Comparison of ENCODE assay signal across 19 cellular contexts in the genomic region with DNA sequence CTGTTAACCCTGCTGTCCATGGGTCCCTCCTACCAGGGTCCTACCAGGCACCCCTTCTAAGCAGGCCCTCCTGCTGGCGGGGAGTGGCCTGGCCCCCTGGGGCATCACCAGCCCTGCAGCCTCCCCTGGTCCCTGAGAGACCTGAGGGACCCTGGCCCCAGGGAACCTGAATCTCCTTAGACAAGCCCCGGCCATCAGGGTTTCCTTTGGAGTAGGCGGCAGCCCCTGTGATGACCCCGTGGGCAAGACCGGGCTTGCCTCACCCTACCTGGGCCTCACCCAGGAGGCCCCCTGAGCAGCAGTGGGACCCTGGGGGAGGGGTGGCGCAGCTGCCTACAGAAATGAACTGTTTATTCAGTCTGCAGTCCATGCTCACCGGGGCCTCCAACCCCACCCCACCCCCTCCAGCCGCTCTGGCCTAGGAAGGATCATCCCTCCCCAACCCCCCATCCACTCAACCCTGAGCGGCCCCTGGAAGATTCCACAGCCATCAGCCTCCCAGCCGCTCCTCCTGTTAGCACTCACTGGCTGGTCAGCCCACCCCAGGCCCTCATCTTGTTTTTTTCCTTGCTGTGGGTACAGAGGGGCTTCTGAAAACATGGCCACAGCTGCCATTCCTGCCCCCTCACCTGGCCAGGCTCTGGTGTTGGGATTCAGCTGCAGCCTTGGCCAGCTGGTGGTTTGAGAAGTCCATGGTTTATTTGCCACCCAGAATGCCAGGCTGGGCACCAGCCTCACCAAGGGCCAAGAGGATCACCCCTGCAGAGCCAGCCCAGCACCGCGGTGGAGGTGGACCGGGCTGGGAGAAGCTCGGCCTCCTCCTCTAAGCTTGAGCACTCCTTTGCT.
"Had no signal": no experiment of that assay in that cellular context is flagged by ENCODE, and none has a peak within 500 bp of the region (broad histone marks: within the 10 kb centered on the region; RNA-seq: fewer than 3 reads in every experiment).

No MANE protein-coding gene starts in this region.

- H3K4me1 Mint-ChIP-seq: activated naive CD8-positive, alpha-beta T cell treated with anti-CD3 and anti-CD28 coated beads for 36 hours; naive thymus-derived CD4-positive, alpha-beta T cell; WTC11 had no signal

- H3K27ac Mint-ChIP-seq: activated naive CD8-positive, alpha-beta T cell treated with anti-CD3 and anti-CD28 coated beads for 36 hours; WTC11 had no signal

- DNase-seq: activated CD8-positive, alpha-beta memory T cell treated with anti-CD3 and anti-CD28 coated beads for 24 hours; activated CD8-positive, alpha-beta memory T cell treated with anti-CD3 and anti-CD28 coated beads, Interleukin-2, amount 50 U/mL, for 4 hours; activated naive CD4-positive, alpha-beta T cell treated with Interleukin-2 at 50 U/mL for 16 hours; activated naive CD8-positive, alpha-beta T cell treated with anti-CD3 and anti-CD28 coated beads for 36 hours; activated T-cell treated with anti-CD3 and anti-CD28 coated beads, Interleukin-2, amount 50 U/mL, for 4 hours; central memory CD4-positive, alpha-beta T cell; effector memory CD4-positive, alpha-beta T cell; foreskin melanocyte; hippocampal formation; naive thymus-derived CD4-positive, alpha-beta T cell; sigmoid colon; stimulated activated CD4-positive, alpha-beta T cell treated with anti-CD3 and anti-CD28 coated beads, Interleukin-15, amount 100 ng/mL, for 24 hours; testis; trophoblast cell; uterus had no signal

- H3K27me3 Mint-ChIP-seq: memory B cell; stimulated activated memory B cell treated with anti-CD40 and anti-IgM and Interleukin-4, amounts not matched to agents 10 μg/mL and 1 μg/mL and 100 μg/mL, for 72 hours had no signal

- H3K4me3 Mint-ChIP-seq: activated naive CD8-positive, alpha-beta T cell treated with anti-CD3 and anti-CD28 coated beads for 36 hours; activated T-cell treated with anti-CD3 and anti-CD28 coated beads, Interleukin-2, amount 50 U/mL, for 4 hours; memory B cell; naive thymus-derived CD4-positive, alpha-beta T cell; neural crest cell; stimulated activated memory B cell treated with anti-CD40 and anti-IgM and Interleukin-4, amounts not matched to agents 10 μg/mL and 1 μg/mL and 100 μg/mL, for 72 hours; WTC11 had no signal

- ATAC-seq: activated T-cell treated with anti-CD3 and anti-CD28 coated beads, Interleukin-2, amount 50 U/mL, for 4 hours; naive thymus-derived CD4-positive, alpha-beta T cell; stimulated activated memory B cell treated with anti-CD40 and anti-IgM and Interleukin-4, amounts not matched to agents 10 μg/mL and 1 μg/mL and 100 μg/mL, for 72 hours; WTC11 had no signal

- H3K9me3 Mint-ChIP-seq: activated naive CD8-positive, alpha-beta T cell treated with anti-CD3 and anti-CD28 coated beads for 36 hours; activated T-cell treated with anti-CD3 and anti-CD28 coated beads, Interleukin-2, amount 50 U/mL, for 4 hours; memory B cell; naive thymus-derived CD4-positive, alpha-beta T cell; neural crest cell; stimulated activated memory B cell treated with anti-CD40 and anti-IgM and Interleukin-4, amounts not matched to agents 10 μg/mL and 1 μg/mL and 100 μg/mL, for 72 hours; WTC11 had no signal
